In genomic region chr2:206846854-206847834, GRCh38 we compare ENCODE assay signal across 13 cellular contexts.
"Had no signal": no experiment of that assay in that cellular context is flagged by ENCODE, and none has a peak within 500 bp of the region (broad histone marks: within the 10 kb centered on the region; RNA-seq: fewer than 3 reads in every experiment).

No MANE protein-coding gene starts in this region.

- DNase-seq: activated B cell treated with CpG ODN at 0.5 μM for 24 hours; activated CD4-positive, alpha-beta memory T cell treated with anti-CD3 and anti-CD28 coated beads for 36 hours; activated CD4-positive, alpha-beta T cell treated with anti-CD3 and anti-CD28 coated beads for 4 hours; activated gamma-delta T cell treated with Interleukin-2 at 50 U/mL for 16 hours; activated naive CD8-positive, alpha-beta T cell treated with anti-CD3 and anti-CD28 coated beads for 36 hours; activated T-cell treated with anti-CD3 and anti-CD28 coated beads for 4 hours; amniotic stem cell; cortex of kidney; effector memory CD4-positive, alpha-beta T cell; lower lobe of right lung; natural killer cell; transverse colon; uterus had no signal

- ATAC-seq: natural killer cell had no signal
